In the genomic region with DNA sequence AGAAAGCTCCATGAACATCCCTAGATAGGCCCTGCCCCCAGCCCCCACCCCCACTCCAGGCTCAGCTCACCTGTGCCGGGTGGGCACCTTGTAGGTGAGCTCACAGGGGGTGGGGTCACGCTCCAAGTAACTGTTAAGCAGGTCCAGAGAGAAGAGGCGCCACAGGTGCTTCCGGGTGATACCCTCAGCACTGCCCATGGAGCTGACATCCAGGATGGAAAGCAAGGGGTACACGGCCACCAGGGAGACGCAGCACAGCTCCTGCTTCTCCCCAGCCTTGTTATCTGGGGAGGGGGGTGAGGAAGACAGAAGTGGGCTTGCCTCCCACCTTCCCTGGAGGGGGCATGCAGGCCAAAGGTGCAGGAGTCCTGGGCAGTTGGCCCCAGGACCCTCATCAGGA, we compare ENCODE assay signal across 35 cellular contexts. TPM values are rescaled to one million over a fixed set of nuclear protein-coding genes. Genes with fewer than 3 reads are reported as not detected.
"Had no signal": no experiment of that assay in that cellular context is flagged by ENCODE, and none has a peak within 500 bp of the region (broad histone marks: within the 10 kb centered on the region; RNA-seq: fewer than 3 reads in every experiment).

No MANE protein-coding gene starts in this region.

- DNase-seq: activated B cell treated with CpG ODN at 0.5 μM for 24 hours; activated CD4-positive, alpha-beta memory T cell treated with anti-CD3 and anti-CD28 coated beads for 36 hours; activated CD4-positive, alpha-beta T cell treated with anti-CD3 and anti-CD28 coated beads for 4 hours; activated CD4-positive, alpha-beta T cell treated with anti-CD3 and anti-CD28 coated beads, Interleukin-2, amount 10 ng/mL, durations not matched to agents 24 days and 14 days; activated CD4-positive, alpha-beta T cell treated with anti-CD3 and anti-CD28 coated beads, Interleukin-2, amount 50 U/mL, for 1 hour; activated CD4-positive, alpha-beta T cell treated with anti-CD3 and anti-CD28 coated beads, Interleukin-2, amount 50 U/mL, for 4 hours; activated CD4-positive, CD25-positive, alpha-beta regulatory T cell treated with anti-CD3 and anti-CD28 coated beads, Interleukin-2, amount 50 U/mL, for 72 hours; activated CD8-positive, alpha-beta memory T cell treated with anti-CD3 and anti-CD28 coated beads for 24 hours; activated CD8-positive, alpha-beta memory T cell treated with anti-CD3 and anti-CD28 coated beads, Interleukin-2, amount 10 ng/mL, durations not matched to agents 7 days and 5 days; activated CD8-positive, alpha-beta memory T cell treated with anti-CD3 and anti-CD28 coated beads, Interleukin-2, amount 50 U/mL, for 48 hours; activated CD8-positive, alpha-beta T cell treated with anti-CD3 and anti-CD28 coated beads, Interleukin-2, amount 10 ng/mL, durations not matched to agents 7 days and 5 days; activated effector memory CD4-positive, alpha-beta T cell treated with Interleukin-2 at 50 U/mL for 16 hours; activated gamma-delta T cell; activated naive CD4-positive, alpha-beta T cell treated with anti-CD3 and anti-CD28 coated beads, Interleukin-2, amount 10 ng/mL, durations not matched to agents 7 days and 5 days; activated naive CD4-positive, alpha-beta T cell treated with Interleukin-2 at 50 U/mL for 16 hours; activated naive CD8-positive, alpha-beta T cell treated with anti-CD3 and anti-CD28 coated beads, Interleukin-2, amount 10 ng/mL, durations not matched to agents 7 days and 5 days; activated naive CD8-positive, alpha-beta T cell treated with anti-CD3 and anti-CD28 coated beads, Interleukin-2, amount 50 U/mL, for 24 hours; activated T-cell treated with anti-CD3 and anti-CD28 coated beads, Interleukin-2, amount 50 U/mL, for 24 hours; activated T-cell treated with anti-CD3 and anti-CD28 coated beads, Interleukin-2, amount 50 U/mL, for 48 hours; amygdala; anterior cingulate cortex; caudate nucleus; T-helper 1 cell; T-helper 2 cell; T-helper 9 cell had no signal

- H3K36me3 ChIP-seq: ascending aorta, cardiac muscle cell had no signal

- H3K36me3 Mint-ChIP-seq: activated CD4-positive, alpha-beta memory T cell treated with anti-CD3 and anti-CD28 coated beads for 36 hours; activated CD8-positive, alpha-beta memory T cell treated with anti-CD3 and anti-CD28 coated beads, Interleukin-2, amount 10 ng/mL, durations not matched to agents 7 days and 5 days; activated naive CD4-positive, alpha-beta T cell treated with anti-CD3 and anti-CD28 coated beads, Interleukin-2, amount 10 ng/mL, durations not matched to agents 7 days and 5 days; activated naive CD4-positive, alpha-beta T cell treated with anti-CD3 and anti-CD28 coated beads, Interleukin-2, amount 50 U/mL, for 24 hours; activated naive CD8-positive, alpha-beta T cell; activated naive CD8-positive, alpha-beta T cell treated with anti-CD3 and anti-CD28 coated beads, Interleukin-2, amount 10 ng/mL, durations not matched to agents 7 days and 5 days; brain had no signal

- H3K9me3 Mint-ChIP-seq: activated B cell treated with CpG ODN at 0.5 μM for 24 hours; activated CD4-positive, alpha-beta memory T cell treated with anti-CD3 and anti-CD28 coated beads for 36 hours; activated CD4-positive, alpha-beta T cell treated with anti-CD3 and anti-CD28 coated beads, Interleukin-2, amount 10 ng/mL, durations not matched to agents 24 days and 14 days; activated naive CD4-positive, alpha-beta T cell treated with anti-CD3 and anti-CD28 coated beads, Interleukin-2, amount 10 ng/mL, durations not matched to agents 7 days and 5 days; activated naive CD4-positive, alpha-beta T cell treated with anti-CD3 and anti-CD28 coated beads, Interleukin-2, amount 50 U/mL, for 24 hours; activated naive CD8-positive, alpha-beta T cell treated with anti-CD3 and anti-CD28 coated beads, Interleukin-2, amount 10 ng/mL, durations not matched to agents 7 days and 5 days; activated naive CD8-positive, alpha-beta T cell treated with anti-CD3 and anti-CD28 coated beads, Interleukin-2, amount 50 U/mL, for 24 hours; activated T-cell treated with anti-CD3 and anti-CD28 coated beads, Interleukin-2, amount 50 U/mL, for 24 hours; activated T-helper 2 cell treated with anti-CD3 and anti-CD28 coated beads, Interferon-gamma antibody, Interleukin-2, Interleukin-4, amounts not matched to agents 10 μg/mL and 5 μg/mL and 100 μg/mL, durations not matched to agents 14 hours and 24 hours and 36 hours; central memory CD8-positive, alpha-beta T cell; T-helper 1 cell treated with Interleukin-12 subunit alpha and Interleukin-12 subunit beta and Interleukin-4 antibody, amounts not matched to agents 30 μg/mL and 1 μg/mL, for 36 hours; T-helper 2 cell treated with Interferon-gamma antibody and Interleukin-4, amounts not matched to agents 5 μg/mL and 100 μg/mL, for 36 hours had no signal

- H3K27me3 ChIP-seq: ascending aorta had no signal

- H3K4me3 Mint-ChIP-seq: activated B cell treated with CpG ODN at 0.5 μM for 24 hours; activated CD4-positive, alpha-beta memory T cell treated with anti-CD3 and anti-CD28 coated beads for 36 hours; activated CD4-positive, alpha-beta T cell treated with anti-CD3 and anti-CD28 coated beads, Interleukin-2, amount 10 ng/mL, durations not matched to agents 24 days and 14 days; activated CD8-positive, alpha-beta memory T cell treated with anti-CD3 and anti-CD28 coated beads, Interleukin-2, amount 10 ng/mL, durations not matched to agents 7 days and 5 days; activated CD8-positive, alpha-beta T cell treated with anti-CD3 and anti-CD28 coated beads, Interleukin-2, amount 10 ng/mL, durations not matched to agents 7 days and 5 days; activated naive CD4-positive, alpha-beta T cell treated with anti-CD3 and anti-CD28 coated beads, Interleukin-2, amount 10 ng/mL, durations not matched to agents 7 days and 5 days; activated naive CD4-positive, alpha-beta T cell treated with anti-CD3 and anti-CD28 coated beads, Interleukin-2, amount 50 U/mL, for 24 hours; activated naive CD8-positive, alpha-beta T cell; activated naive CD8-positive, alpha-beta T cell treated with anti-CD3 and anti-CD28 coated beads, Interleukin-2, amount 10 ng/mL, durations not matched to agents 7 days and 5 days; activated naive CD8-positive, alpha-beta T cell treated with anti-CD3 and anti-CD28 coated beads, Interleukin-2, amount 50 U/mL, for 24 hours; activated T-cell treated with anti-CD3 and anti-CD28 coated beads, Interleukin-2, amount 50 U/mL, for 24 hours; brain; central memory CD8-positive, alpha-beta T cell; T-helper 1 cell treated with Interleukin-12 subunit alpha and Interleukin-12 subunit beta and Interleukin-4 antibody, amounts not matched to agents 30 μg/mL and 1 μg/mL, for 36 hours; T-helper 2 cell treated with Interferon-gamma antibody and Interleukin-4, amounts not matched to agents 5 μg/mL and 100 μg/mL, for 36 hours had no signal

- H3K27ac ChIP-seq: ascending aorta, cardiac muscle cell had no signal

- H3K27ac Mint-ChIP-seq: activated B cell treated with CpG ODN at 0.5 μM for 24 hours; activated CD4-positive, alpha-beta memory T cell treated with anti-CD3 and anti-CD28 coated beads for 36 hours; activated CD4-positive, alpha-beta T cell treated with anti-CD3 and anti-CD28 coated beads, Interleukin-2, amount 10 ng/mL, durations not matched to agents 24 days and 14 days; activated CD8-positive, alpha-beta memory T cell treated with anti-CD3 and anti-CD28 coated beads, Interleukin-2, amount 10 ng/mL, durations not matched to agents 7 days and 5 days; activated CD8-positive, alpha-beta T cell treated with anti-CD3 and anti-CD28 coated beads, Interleukin-2, amount 10 ng/mL, durations not matched to agents 7 days and 5 days; activated naive CD4-positive, alpha-beta T cell treated with anti-CD3 and anti-CD28 coated beads, Interleukin-2, amount 10 ng/mL, durations not matched to agents 7 days and 5 days; activated naive CD4-positive, alpha-beta T cell treated with anti-CD3 and anti-CD28 coated beads, Interleukin-2, amount 50 U/mL, for 24 hours; activated naive CD8-positive, alpha-beta T cell; activated naive CD8-positive, alpha-beta T cell treated with anti-CD3 and anti-CD28 coated beads, Interleukin-2, amount 10 ng/mL, durations not matched to agents 7 days and 5 days; activated naive CD8-positive, alpha-beta T cell treated with anti-CD3 and anti-CD28 coated beads, Interleukin-2, amount 50 U/mL, for 24 hours; activated T-cell treated with anti-CD3 and anti-CD28 coated beads, Interleukin-2, amount 50 U/mL, for 24 hours; activated T-helper 2 cell treated with anti-CD3 and anti-CD28 coated beads, Interferon-gamma antibody, Interleukin-2, Interleukin-4, amounts not matched to agents 10 μg/mL and 5 μg/mL and 100 μg/mL, durations not matched to agents 14 hours and 24 hours and 36 hours; brain; T-helper 1 cell treated with Interleukin-12 subunit alpha and Interleukin-12 subunit beta and Interleukin-4 antibody, amounts not matched to agents 30 μg/mL and 1 μg/mL, for 36 hours; T-helper 2 cell treated with Interferon-gamma antibody and Interleukin-4, amounts not matched to agents 5 μg/mL and 100 μg/mL, for 36 hours had no signal

- H3K4me1 Mint-ChIP-seq: activated B cell treated with CpG ODN at 0.5 μM for 24 hours; activated CD4-positive, alpha-beta T cell treated with anti-CD3 and anti-CD28 coated beads, Interleukin-2, amount 10 ng/mL, durations not matched to agents 24 days and 14 days; activated CD8-positive, alpha-beta memory T cell treated with anti-CD3 and anti-CD28 coated beads, Interleukin-2, amount 10 ng/mL, durations not matched to agents 7 days and 5 days; activated naive CD4-positive, alpha-beta T cell treated with anti-CD3 and anti-CD28 coated beads, Interleukin-2, amount 10 ng/mL, durations not matched to agents 7 days and 5 days; activated naive CD4-positive, alpha-beta T cell treated with anti-CD3 and anti-CD28 coated beads, Interleukin-2, amount 50 U/mL, for 24 hours; activated naive CD8-positive, alpha-beta T cell treated with anti-CD3 and anti-CD28 coated beads, Interleukin-2, amount 10 ng/mL, durations not matched to agents 7 days and 5 days; activated naive CD8-positive, alpha-beta T cell treated with anti-CD3 and anti-CD28 coated beads, Interleukin-2, amount 50 U/mL, for 24 hours; brain; central memory CD8-positive, alpha-beta T cell had no signal

- H3K9me3 ChIP-seq: ascending aorta had no signal

- H3K4me3 ChIP-seq: ascending aorta, cardiac muscle cell had no signal

- H3K27me3 Mint-ChIP-seq: activated CD4-positive, alpha-beta memory T cell treated with anti-CD3 and anti-CD28 coated beads for 36 hours; activated CD4-positive, alpha-beta T cell treated with anti-CD3 and anti-CD28 coated beads, Interleukin-2, amount 10 ng/mL, durations not matched to agents 24 days and 14 days; activated naive CD8-positive, alpha-beta T cell treated with anti-CD3 and anti-CD28 coated beads, Interleukin-2, amount 50 U/mL, for 24 hours had no signal

- ATAC-seq: activated CD8-positive, alpha-beta memory T cell treated with anti-CD3 and anti-CD28 coated beads, Interleukin-2, amount 10 ng/mL, durations not matched to agents 7 days and 5 days; activated CD8-positive, alpha-beta T cell treated with anti-CD3 and anti-CD28 coated beads, Interleukin-2, amount 10 ng/mL, durations not matched to agents 7 days and 5 days; activated naive CD8-positive, alpha-beta T cell treated with anti-CD3 and anti-CD28 coated beads, Interleukin-2, amount 50 U/mL, for 24 hours had no signal

RNA-seq across cellular contexts. Expression of gene CFAP65, which starts 21.9 kb away (rescaled TPM):
- total RNA-seq: activated B cell treated with CpG ODN at 0.5 μM for 24 hours; activated CD4-positive, alpha-beta memory T cell treated with anti-CD3 and anti-CD28 coated beads for 36 hours; activated CD4-positive, alpha-beta T cell treated with anti-CD3 and anti-CD28 coated beads, Interleukin-2, amount 10 ng/mL, durations not matched to agents 24 days and 14 days; activated CD8-positive, alpha-beta memory T cell treated with anti-CD3 and anti-CD28 coated beads, Interleukin-2, amount 10 ng/mL, durations not matched to agents 7 days and 5 days; activated CD8-positive, alpha-beta T cell treated with anti-CD3 and anti-CD28 coated beads, Interleukin-2, amount 10 ng/mL, durations not matched to agents 7 days and 5 days; activated naive CD8-positive, alpha-beta T cell treated with anti-CD3 and anti-CD28 coated beads, Interleukin-2, amount 10 ng/mL, durations not matched to agents 7 days and 5 days; activated T-helper 2 cell treated with anti-CD3 and anti-CD28 coated beads, Interferon-gamma antibody, Interleukin-2, Interleukin-4, amounts not matched to agents 10 μg/mL and 5 μg/mL and 100 μg/mL, durations not matched to agents 14 hours and 24 hours and 36 hours; ascending aorta; bronchial epithelial cell had no signal

RNA-seq across cellular contexts. Expression of gene CRYBA2, which starts 26.2 kb away (rescaled TPM):
- total RNA-seq: activated B cell treated with CpG ODN at 0.5 μM for 24 hours; activated CD4-positive, alpha-beta memory T cell treated with anti-CD3 and anti-CD28 coated beads for 36 hours; activated CD4-positive, alpha-beta T cell treated with anti-CD3 and anti-CD28 coated beads, Interleukin-2, amount 10 ng/mL, durations not matched to agents 24 days and 14 days; activated CD8-positive, alpha-beta memory T cell treated with anti-CD3 and anti-CD28 coated beads, Interleukin-2, amount 10 ng/mL, durations not matched to agents 7 days and 5 days; activated CD8-positive, alpha-beta T cell treated with anti-CD3 and anti-CD28 coated beads, Interleukin-2, amount 10 ng/mL, durations not matched to agents 7 days and 5 days; activated naive CD8-positive, alpha-beta T cell treated with anti-CD3 and anti-CD28 coated beads, Interleukin-2, amount 10 ng/mL, durations not matched to agents 7 days and 5 days; activated T-helper 2 cell treated with anti-CD3 and anti-CD28 coated beads, Interferon-gamma antibody, Interleukin-2, Interleukin-4, amounts not matched to agents 10 μg/mL and 5 μg/mL and 100 μg/mL, durations not matched to agents 14 hours and 24 hours and 36 hours; ascending aorta; bronchial epithelial cell; cardiac muscle cell had no signal
- polyA plus RNA-seq: cardiac muscle cell had no signal

RNA-seq across cellular contexts. Expression of gene FEV, which starts 34.5 kb away (rescaled TPM):
- total RNA-seq: activated B cell treated with CpG ODN at 0.5 μM for 24 hours; activated CD4-positive, alpha-beta memory T cell treated with anti-CD3 and anti-CD28 coated beads for 36 hours; activated CD4-positive, alpha-beta T cell treated with anti-CD3 and anti-CD28 coated beads, Interleukin-2, amount 10 ng/mL, durations not matched to agents 24 days and 14 days; activated CD8-positive, alpha-beta memory T cell treated with anti-CD3 and anti-CD28 coated beads, Interleukin-2, amount 10 ng/mL, durations not matched to agents 7 days and 5 days; activated CD8-positive, alpha-beta T cell treated with anti-CD3 and anti-CD28 coated beads, Interleukin-2, amount 10 ng/mL, durations not matched to agents 7 days and 5 days; activated naive CD8-positive, alpha-beta T cell treated with anti-CD3 and anti-CD28 coated beads, Interleukin-2, amount 10 ng/mL, durations not matched to agents 7 days and 5 days; activated T-helper 2 cell treated with anti-CD3 and anti-CD28 coated beads, Interferon-gamma antibody, Interleukin-2, Interleukin-4, amounts not matched to agents 10 μg/mL and 5 μg/mL and 100 μg/mL, durations not matched to agents 14 hours and 24 hours and 36 hours; ascending aorta; bronchial epithelial cell; cardiac muscle cell had no signal
- polyA plus RNA-seq: cardiac muscle cell had no signal

RNA-seq across cellular contexts. Expression of gene IHH, which starts 41.3 kb away (rescaled TPM):
- total RNA-seq: activated B cell treated with CpG ODN at 0.5 μM for 24 hours; activated CD4-positive, alpha-beta T cell treated with anti-CD3 and anti-CD28 coated beads, Interleukin-2, amount 10 ng/mL, durations not matched to agents 24 days and 14 days; activated CD8-positive, alpha-beta memory T cell treated with anti-CD3 and anti-CD28 coated beads, Interleukin-2, amount 10 ng/mL, durations not matched to agents 7 days and 5 days; activated CD8-positive, alpha-beta T cell treated with anti-CD3 and anti-CD28 coated beads, Interleukin-2, amount 10 ng/mL, durations not matched to agents 7 days and 5 days; activated naive CD8-positive, alpha-beta T cell treated with anti-CD3 and anti-CD28 coated beads, Interleukin-2, amount 10 ng/mL, durations not matched to agents 7 days and 5 days; activated T-helper 2 cell treated with anti-CD3 and anti-CD28 coated beads, Interferon-gamma antibody, Interleukin-2, Interleukin-4, amounts not matched to agents 10 μg/mL and 5 μg/mL and 100 μg/mL, durations not matched to agents 14 hours and 24 hours and 36 hours; ascending aorta; bronchial epithelial cell; cardiac muscle cell had no signal
- polyA plus RNA-seq: cardiac muscle cell had no signal

RNA-seq across cellular contexts. Expression of gene CDK5R2, which starts 60.0 kb away (rescaled TPM):
- total RNA-seq: activated B cell treated with CpG ODN at 0.5 μM for 24 hours; activated CD4-positive, alpha-beta memory T cell treated with anti-CD3 and anti-CD28 coated beads for 36 hours; activated CD4-positive, alpha-beta T cell treated with anti-CD3 and anti-CD28 coated beads, Interleukin-2, amount 10 ng/mL, durations not matched to agents 24 days and 14 days; activated CD8-positive, alpha-beta memory T cell treated with anti-CD3 and anti-CD28 coated beads, Interleukin-2, amount 10 ng/mL, durations not matched to agents 7 days and 5 days; activated CD8-positive, alpha-beta T cell treated with anti-CD3 and anti-CD28 coated beads, Interleukin-2, amount 10 ng/mL, durations not matched to agents 7 days and 5 days; activated naive CD8-positive, alpha-beta T cell treated with anti-CD3 and anti-CD28 coated beads, Interleukin-2, amount 10 ng/mL, durations not matched to agents 7 days and 5 days; activated T-helper 2 cell treated with anti-CD3 and anti-CD28 coated beads, Interferon-gamma antibody, Interleukin-2, Interleukin-4, amounts not matched to agents 10 μg/mL and 5 μg/mL and 100 μg/mL, durations not matched to agents 14 hours and 24 hours and 36 hours; ascending aorta; bronchial epithelial cell had no signal
